ENCODE assay signal across 9 cellular contexts in the genomic region with DNA sequence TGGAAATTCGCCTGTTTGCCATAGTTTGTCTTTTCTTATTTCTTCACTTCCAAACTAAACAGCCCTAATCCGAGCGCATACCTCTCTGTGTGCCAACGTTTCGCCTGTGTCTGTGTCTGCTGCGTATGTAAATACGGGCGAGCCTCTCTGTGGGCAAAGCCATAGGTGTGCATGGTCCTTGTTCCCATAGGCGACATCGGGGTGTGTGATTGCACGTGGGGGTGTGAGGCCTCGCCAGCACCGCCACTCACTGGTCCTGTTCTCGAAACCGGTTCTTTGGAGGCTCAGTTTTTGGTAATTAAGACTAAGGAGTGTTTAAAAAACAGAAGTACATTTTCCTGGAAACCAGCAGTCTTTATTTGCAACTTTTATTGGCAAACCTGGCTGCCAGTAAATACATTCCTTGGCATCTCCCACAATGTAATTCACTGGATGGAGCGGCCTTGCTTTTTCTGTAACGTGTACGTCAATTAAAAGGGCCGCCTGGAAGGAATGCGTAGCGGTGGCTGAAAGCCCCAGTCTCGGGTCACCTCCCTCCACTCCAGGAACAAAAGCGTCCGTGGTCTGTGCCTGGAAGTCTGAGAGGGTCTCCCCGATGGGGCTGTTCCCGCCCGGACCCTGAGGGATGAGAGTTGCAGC. TPM values are rescaled to one million over a fixed set of nuclear protein-coding genes. Genes with fewer than 3 reads are reported as not detected.
DNase-seq lines count a peak whose midpoint lies in the region; ATAC-seq, FAIRE-seq and TF ChIP-seq lines count a peak whose summit lies in the region.
"Had no signal": no experiment of that assay in that cellular context is flagged by ENCODE, and none has a peak within 500 bp of the region (broad histone marks: within the 10 kb centered on the region; RNA-seq: fewer than 3 reads in every experiment).

No MANE protein-coding gene starts in this region.

- 47 to 50% methylated on average over 25 to 27 of the region's 27 CpGs for WGBS in body of pancreas, 2 donors
- whole genome bisulfite sequencing in HepG2 (ENCODE audit: low lambda C conversion rate), result 32% methylated on average over 23 of the region's 27 CpGs

- H2AFZ ChIP-seq in HepG2 (ENCODE audit: low read length), result no peak overlapping the region

- no peak for TF ChIP-seq POLR2A in body of pancreas (IDR thresholded peaks at IDR 0.05)
- TF ChIP-seq POLR2A in HepG2 (IDR thresholded peaks at IDR 0.05; ENCODE audit: insufficient read depth in 1 of 2, low read depth in 2 of 2, low read length in 2 of 2), result no peak

- no peak overlapping the region for H3K4me3 Mint-ChIP-seq in activated CD8-positive, alpha-beta T cell treated with anti-CD3 and anti-CD28 coated beads for 36 hours
- H3K4me3 Mint-ChIP-seq in activated CD8-positive, alpha-beta T cell treated with anti-CD3 and anti-CD28 coated beads, Interleukin-2, amount 10 ng/mL, durations not matched to agents 7 days and 5 days, result no peak overlapping the region

- DNase-seq in activated CD8-positive, alpha-beta T cell treated with anti-CD3 and anti-CD28 coated beads for 36 hours, result no peak
- DNase-seq in activated CD8-positive, alpha-beta T cell treated with anti-CD3 and anti-CD28 coated beads, Interleukin-2, amount 10 ng/mL, durations not matched to agents 7 days and 5 days, result no peak
- DNase-seq in body of pancreas (no peak), HepG2 (ENCODE audit: low spot score) (peak; percentile 22), tibial artery (no peak), NCI-H1694 treated with DMSO at 0.1 percent for 48 hours (lab: John Stamatoyannopoulos, UW) (no peak)
- no peak for DNase-seq in activated CD4-positive, CD25-positive, alpha-beta regulatory T cell treated with anti-CD3 and anti-CD28 coated beads, Interleukin-2, amount 50 U/mL, for 72 hours

- POLR2A ChIA-PET in activated CD8-positive, alpha-beta T cell treated with anti-CD3 and anti-CD28 coated beads for 36 hours (lab: Charles Lee), result no interaction called here
- POLR2A ChIA-PET in activated CD8-positive, alpha-beta T cell treated with anti-CD3 and anti-CD28 coated beads, Interleukin-2, amount 10 ng/mL, durations not matched to agents 7 days and 5 days (lab: Charles Lee), result no interaction called here
- POLR2A ChIA-PET in HepG2 (lab: Yijun Ruan, JAX), result no interaction called here

- no peaks in the 10 kb centered on the region for H3K79me2 ChIP-seq in HepG2 (ENCODE audit: insufficient read depth, low read length)

- H4K20me1 ChIP-seq in HepG2 (ENCODE audit: insufficient read depth, low read length), result peaks cover 11% of the 10 kb centered on the region; the same call in 1 of the 2 replicates

- FAIRE-seq in HepG2 (lab: Jason Lieb, UNC), result no peak

- no peak overlapping the region for H3K27ac Mint-ChIP-seq in activated CD8-positive, alpha-beta T cell treated with anti-CD3 and anti-CD28 coated beads for 36 hours
- no peak overlapping the region for H3K27ac Mint-ChIP-seq in activated CD8-positive, alpha-beta T cell treated with anti-CD3 and anti-CD28 coated beads, Interleukin-2, amount 10 ng/mL, durations not matched to agents 7 days and 5 days

- H3K36me3 ChIP-seq in body of pancreas (replicated peaks in 1 of 2; ENCODE audit: insufficient read depth in 1 of 2, low read depth in 2 of 2) (no peaks in the 10 kb centered on the region), HepG2 (replicated peaks in 1 of 2; ENCODE audit: control insufficient read depth in 1 of 2, insufficient read depth in 2 of 2, low read length in 2 of 2) (no peaks in the 10 kb centered on the region), tibial artery (no peaks in the 10 kb centered on the region)

- no peaks in the 10 kb centered on the region for H3K9me3 Mint-ChIP-seq in activated CD8-positive, alpha-beta T cell treated with anti-CD3 and anti-CD28 coated beads for 36 hours
- no peaks in the 10 kb centered on the region for H3K9me3 Mint-ChIP-seq in activated CD8-positive, alpha-beta T cell treated with anti-CD3 and anti-CD28 coated beads, Interleukin-2, amount 10 ng/mL, durations not matched to agents 7 days and 5 days (ENCODE audit: insufficient read depth)

- in situ Hi-C loops in HepG2 (cut with HindIII; ENCODE audit: extremely low pct_ligation_motif_present, low pct_unique_long_range_greater_than_20kb), result loop anchor here (5.0 kb wide), 1 partner anchor 843 kb away; no protein-coding TSS in a partner anchor

- H3K27me3 Mint-ChIP-seq in activated CD8-positive, alpha-beta T cell treated with anti-CD3 and anti-CD28 coated beads for 36 hours, result peaks cover 75% of the 10 kb centered on the region
- H3K27me3 Mint-ChIP-seq in activated CD8-positive, alpha-beta T cell treated with anti-CD3 and anti-CD28 coated beads, Interleukin-2, amount 10 ng/mL, durations not matched to agents 7 days and 5 days (ENCODE audit: low read depth), result peaks cover 77% of the 10 kb centered on the region

- no peak for TF ChIP-seq RAD21 in HepG2 (CRISPR knock-in tag; IDR thresholded peaks at IDR 0.05)

- H3K36me3 Mint-ChIP-seq in activated CD8-positive, alpha-beta T cell treated with anti-CD3 and anti-CD28 coated beads for 36 hours (ENCODE audit: low read depth), result no peaks in the 10 kb centered on the region
- H3K36me3 Mint-ChIP-seq in activated CD8-positive, alpha-beta T cell treated with anti-CD3 and anti-CD28 coated beads, Interleukin-2, amount 10 ng/mL, durations not matched to agents 7 days and 5 days (ENCODE audit: low read depth), result peaks cover 3% of the 10 kb centered on the region

- CTCF ChIA-PET in activated CD8-positive, alpha-beta T cell treated with anti-CD3 and anti-CD28 coated beads for 36 hours (lab: Charles Lee), result interaction anchor here (1.0 to 2.6 kb wide), 2 partner anchors 11 to 500 kb away, joined by 3 to 8 read pairs; no protein-coding TSS in a partner anchor
- CTCF ChIA-PET in activated CD8-positive, alpha-beta T cell treated with anti-CD3 and anti-CD28 coated beads, Interleukin-2, amount 10 ng/mL, durations not matched to agents 7 days and 5 days (lab: Charles Lee), result no interaction called here
- CTCF ChIA-PET in HepG2 (lab: Yijun Ruan, JAX; ENCODE audit: low intra/inter-chr PET ratio, low total read pairs), result interaction anchor here (1.1 to 2.1 kb wide), 6 partner anchors 152 to 845 kb away, joined by 3 to 15 read pairs (median 8); no protein-coding TSS in a partner anchor

- H3K27ac ChIP-seq in body of pancreas, result no peak overlapping the region
- no peak overlapping the region for H3K27ac ChIP-seq in HepG2 (ENCODE audit: extremely low read length, insufficient read depth, low read length)
- peak overlapping the region; percentile 89 to 98 for H3K27ac ChIP-seq in tibial artery
- H3K27ac ChIP-seq: RWPE1 had no signal

- intact Hi-C loops in activated CD8-positive, alpha-beta T cell treated with anti-CD3 and anti-CD28 coated beads for 36 hours (cut with micrococcal nuclease), result loop anchor here (5.0 kb wide), 1 partner anchor 498 kb away; no protein-coding TSS in a partner anchor
- intact Hi-C loops in body of pancreas (cut with DNase I), result loop anchor here (5.0 kb wide), 2 partner anchors 593 to 748 kb away; no protein-coding TSS in a partner anchor
- intact Hi-C loops in HepG2 (cut with micrococcal nuclease; ENCODE audit: unreplicated experiment), result loop anchor here (1.0 to 2.0 kb wide), 3 partner anchors 592 to 845 kb away; no protein-coding TSS in a partner anchor
- intact Hi-C loops in tibial artery (cut with DNase I; ENCODE audit: low total_unique reads), result loop anchor here (2.0 to 10.0 kb wide), 3 partner anchors 431 to 751 kb away; no protein-coding TSS in a partner anchor

- peak overlapping the region; percentile 22; the same call in 1 of the 2 replicates for H3K9ac ChIP-seq in HepG2 (ENCODE audit: insufficient read depth, low read depth, low read length)

- H3K9me3 ChIP-seq in body of pancreas (no peaks in the 10 kb centered on the region), HepG2 (ENCODE audit: low read length) (no peaks in the 10 kb centered on the region), tibial artery (no peaks in the 10 kb centered on the region)

- TF ChIP-seq CTCF in activated CD8-positive, alpha-beta T cell treated with anti-CD3 and anti-CD28 coated beads for 36 hours (IDR thresholded peaks at IDR 0.05), result no peak
- TF ChIP-seq CTCF in body of pancreas (IDR thresholded peaks at IDR 0.05) (no peak), HepG2 (CRISPR knock-in tag; IDR thresholded peaks at IDR 0.05) (no peak), tibial artery (IDR thresholded peaks at IDR 0.05) (no peak)

- no TSS peak for BruUV-seq in HepG2 (replicated peaks; lab: Mats Ljungman, UMichigan)

- peaks cover 40% of the 10 kb centered on the region for H3K4me1 ChIP-seq in body of pancreas
- peaks cover 52% of the 10 kb centered on the region for H3K4me1 ChIP-seq in HepG2 (ENCODE audit: insufficient read depth, low read length)
- peaks cover 4 to 21% (median 15%) of the 10 kb centered on the region in 4 donors for H3K4me1 ChIP-seq in tibial artery

- H3K27me3 ChIP-seq in body of pancreas (peaks cover 0 to 41% of the 10 kb centered on the region in 2 donors), HepG2 (ENCODE audit: control insufficient read depth in 1 of 2, insufficient read depth in 2 of 2, low read length in 2 of 2) (peaks cover 32 to 96% of the 10 kb centered on the region in 2 experiments), tibial artery (no peaks in the 10 kb centered on the region)

- ATAC-seq in activated CD8-positive, alpha-beta T cell treated with anti-CD3 and anti-CD28 coated beads for 36 hours, result peak; percentile 8
- ATAC-seq in activated CD8-positive, alpha-beta T cell treated with anti-CD3 and anti-CD28 coated beads, Interleukin-2, amount 10 ng/mL, durations not matched to agents 7 days and 5 days, result no peak
- ATAC-seq in body of pancreas (peak; percentile 5), HepG2 (peak; percentile 40), GM21423 (IDR thresholded peaks at IDR 0.05; ENCODE audit: unreplicated experiment) (no peak)

- H3K4me2 ChIP-seq in HepG2 (ENCODE audit: low read depth, low read length), result peak overlapping the region; percentile 88

- H3K4me3 ChIP-seq in body of pancreas (no peak overlapping the region), HepG2 (replicated peaks in 1 of 3; ENCODE audit: insufficient read depth in 1 of 3, low read depth in 2 of 3, low read length in 3 of 3) (peak overlapping the region; percentile 37 to 77 (median 44)), tibial artery (peak overlapping the region; percentile 70 to 91)

- H3K4me1 Mint-ChIP-seq in activated CD8-positive, alpha-beta T cell treated with anti-CD3 and anti-CD28 coated beads for 36 hours (ENCODE audit: low read depth), result peaks cover 32% of the 10 kb centered on the region
- H3K4me1 Mint-ChIP-seq in activated CD8-positive, alpha-beta T cell treated with anti-CD3 and anti-CD28 coated beads, Interleukin-2, amount 10 ng/mL, durations not matched to agents 7 days and 5 days (ENCODE audit: low read depth), result peaks cover 23% of the 10 kb centered on the region

- TF ChIP-seq EP300 in HepG2 (IDR thresholded peaks at IDR 0.05; ENCODE audit: low read depth in 2 of 2, low read length in 2 of 2) (no peak), HepG2 (CRISPR knock-in tag; IDR thresholded peaks at IDR 0.05; ENCODE audit: borderline replicate concordance) (no peak)

RNA-seq across cellular contexts. Expression of gene FOXC1, which starts 5.9 kb away (rescaled TPM):
- under 1 TPM in 1 of 2 experiments, not detected in 1; 0.16 TPM for total RNA-seq in activated CD8-positive, alpha-beta T cell treated with anti-CD3 and anti-CD28 coated beads for 36 hours
- total RNA-seq in activated CD8-positive, alpha-beta T cell treated with anti-CD3 and anti-CD28 coated beads, Interleukin-2, amount 10 ng/mL, durations not matched to agents 7 days and 5 days, result not detected
- total RNA-seq in body of pancreas (1 to 10 TPM; 2.0 to 3.6 TPM), HepG2 (2016; rRNA removed; fragmentation: Illumina TruSeq; extraction: Trizol) (0.46 and 0.55 TPM in 2 replicates)
- total RNA-seq in HepG2 (2016; cell fraction: cytosol; rRNA removed; fragmentation: Illumina TruSeq; extraction: Trizol; ENCODE audit: low read depth), result 0.09 TPM in 1 of 2 replicates, not detected in the other
- 0.42 and 0.50 TPM in 2 replicates for total RNA-seq in HepG2 (2016; cell fraction: insoluble cytoplasmic fraction; rRNA removed; fragmentation: Illumina TruSeq; extraction: Trizol)
- total RNA-seq in HepG2 (2016; cell fraction: membrane; rRNA removed; fragmentation: Illumina TruSeq; extraction: Trizol), result 0.28 and 0.31 TPM in 2 replicates
- 0.47 and 0.50 TPM in 2 replicates for total RNA-seq in HepG2 (2016; cell fraction: nucleus; rRNA removed; fragmentation: Illumina TruSeq; extraction: Trizol)
- 0.37 and 0.44 TPM in 2 replicates for polyA plus RNA-seq in HepG2 (2011; rRNA removed)
- polyA plus RNA-seq in HepG2 (2011; cell fraction: cytosol; rRNA removed), result 0.19 and 0.23 TPM in 2 replicates
- polyA plus RNA-seq in HepG2 (2011; cell fraction: nucleus; rRNA removed), result 0.23 and 0.27 TPM in 2 replicates
- polyA plus RNA-seq in HepG2 (2012), result 0.30 and 0.53 TPM in 2 replicates
- 0.05 and 0.09 TPM in 2 replicates for polyA plus RNA-seq in HepG2 (2016; cell fraction: cytosol; fragmentation: Illumina TruSeq; extraction: Trizol; ENCODE audit: low read depth)
- 0.89 and 1.2 TPM in 2 replicates for polyA plus RNA-seq in HepG2 (2016; cell fraction: insoluble cytoplasmic fraction; fragmentation: Illumina TruSeq; extraction: Trizol; ENCODE audit: low read depth)
- polyA plus RNA-seq in HepG2 (2016; cell fraction: membrane; fragmentation: Illumina TruSeq; extraction: Trizol; ENCODE audit: low read depth), result 0.26 and 0.35 TPM in 2 replicates
- polyA plus RNA-seq in HepG2 (2016; cell fraction: nucleus; fragmentation: Illumina TruSeq; extraction: Trizol; ENCODE audit: insufficient read depth, low read depth), result 0.72 and 0.95 TPM in 2 replicates
- polyA minus RNA-seq in HepG2 (2011; rRNA and poly(A)+ RNA removed; ENCODE audit: low replicate concordance), result 0.30 and 18.3 TPM in 2 replicates
- polyA minus RNA-seq in HepG2 (2011; cell fraction: cytosol; rRNA and poly(A)+ RNA removed), result 0.30 and 0.97 TPM in 2 replicates
- 0.25 and 0.52 TPM in 2 replicates for polyA minus RNA-seq in HepG2 (2011; cell fraction: nucleus; rRNA and poly(A)+ RNA removed)

Comparison
In these comparisons a context has a peak if more than half of its experiments do, and no peak if none do; other contexts are left out.
1. ATAC-seq: peak in activated CD8-positive, alpha-beta T cell treated with anti-CD3 and anti-CD28 coated beads for 36 hours (single experiment), body of pancreas (single experiment) and HepG2 (single experiment); none in activated CD8-positive, alpha-beta T cell treated with anti-CD3 and anti-CD28 coated beads, Interleukin-2, amount 10 ng/mL, durations not matched to agents 7 days and 5 days (single experiment) and GM21423 (single experiment).
2. H3K27ac ChIP-seq: peak in tibial artery (2 of 2); none in body of pancreas (0 of 4) and HepG2 (single experiment).
3. H3K4me3 ChIP-seq: peak in HepG2 (3 of 3) and tibial artery (2 of 2); none in body of pancreas (0 of 2).